ENCODE assay signal across 1 cellular context in the genomic region with DNA sequence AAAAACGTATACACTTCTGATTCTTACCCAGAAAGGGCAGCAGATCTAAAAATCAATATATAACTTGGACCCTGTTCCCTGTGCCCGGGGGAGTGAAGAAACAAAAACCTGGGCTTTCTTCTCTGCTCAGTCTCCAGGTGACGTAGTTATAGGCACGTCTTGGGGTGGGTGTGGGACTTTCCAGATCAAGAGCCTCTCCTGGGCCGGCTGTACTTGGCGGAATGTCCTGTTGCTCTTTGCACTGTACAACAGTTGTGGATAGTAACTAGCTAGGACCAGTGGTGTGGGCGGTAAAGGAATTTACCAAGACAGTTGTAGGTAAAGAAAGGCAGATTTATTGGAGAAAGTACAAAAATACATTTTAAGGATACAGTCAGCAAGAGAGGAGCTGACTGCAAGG.
TF ChIP-seq lines count a peak whose summit lies in the region.

No MANE protein-coding gene starts in this region.

TF ChIP-seq in GM23338, 12 proteins besides CTCF, POLR2A, EP300 and RAD21 (continued from another document):
- TF ChIP-seq, protein P1, sequence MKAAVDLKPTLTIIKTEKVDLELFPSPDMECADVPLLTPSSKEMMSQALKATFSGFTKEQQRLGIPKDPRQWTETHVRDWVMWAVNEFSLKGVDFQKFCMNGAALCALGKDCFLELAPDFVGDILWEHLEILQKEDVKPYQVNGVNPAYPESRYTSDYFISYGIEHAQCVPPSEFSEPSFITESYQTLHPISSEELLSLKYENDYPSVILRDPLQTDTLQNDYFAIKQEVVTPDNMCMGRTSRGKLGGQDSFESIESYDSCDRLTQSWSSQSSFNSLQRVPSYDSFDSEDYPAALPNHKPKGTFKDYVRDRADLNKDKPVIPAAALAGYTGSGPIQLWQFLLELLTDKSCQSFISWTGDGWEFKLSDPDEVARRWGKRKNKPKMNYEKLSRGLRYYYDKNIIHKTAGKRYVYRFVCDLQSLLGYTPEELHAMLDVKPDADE (IDR thresholded peaks at IDR 0.05), result no peak
- TF ChIP-seq CREB1 (CRISPR knock-in tag; IDR thresholded peaks at IDR 0.05; ENCODE audit: low read depth) (no peak), ZNF114 (CRISPR knock-in tag; IDR thresholded peaks at IDR 0.05) (no peak)
- TF ChIP-seq, protein P2, sequence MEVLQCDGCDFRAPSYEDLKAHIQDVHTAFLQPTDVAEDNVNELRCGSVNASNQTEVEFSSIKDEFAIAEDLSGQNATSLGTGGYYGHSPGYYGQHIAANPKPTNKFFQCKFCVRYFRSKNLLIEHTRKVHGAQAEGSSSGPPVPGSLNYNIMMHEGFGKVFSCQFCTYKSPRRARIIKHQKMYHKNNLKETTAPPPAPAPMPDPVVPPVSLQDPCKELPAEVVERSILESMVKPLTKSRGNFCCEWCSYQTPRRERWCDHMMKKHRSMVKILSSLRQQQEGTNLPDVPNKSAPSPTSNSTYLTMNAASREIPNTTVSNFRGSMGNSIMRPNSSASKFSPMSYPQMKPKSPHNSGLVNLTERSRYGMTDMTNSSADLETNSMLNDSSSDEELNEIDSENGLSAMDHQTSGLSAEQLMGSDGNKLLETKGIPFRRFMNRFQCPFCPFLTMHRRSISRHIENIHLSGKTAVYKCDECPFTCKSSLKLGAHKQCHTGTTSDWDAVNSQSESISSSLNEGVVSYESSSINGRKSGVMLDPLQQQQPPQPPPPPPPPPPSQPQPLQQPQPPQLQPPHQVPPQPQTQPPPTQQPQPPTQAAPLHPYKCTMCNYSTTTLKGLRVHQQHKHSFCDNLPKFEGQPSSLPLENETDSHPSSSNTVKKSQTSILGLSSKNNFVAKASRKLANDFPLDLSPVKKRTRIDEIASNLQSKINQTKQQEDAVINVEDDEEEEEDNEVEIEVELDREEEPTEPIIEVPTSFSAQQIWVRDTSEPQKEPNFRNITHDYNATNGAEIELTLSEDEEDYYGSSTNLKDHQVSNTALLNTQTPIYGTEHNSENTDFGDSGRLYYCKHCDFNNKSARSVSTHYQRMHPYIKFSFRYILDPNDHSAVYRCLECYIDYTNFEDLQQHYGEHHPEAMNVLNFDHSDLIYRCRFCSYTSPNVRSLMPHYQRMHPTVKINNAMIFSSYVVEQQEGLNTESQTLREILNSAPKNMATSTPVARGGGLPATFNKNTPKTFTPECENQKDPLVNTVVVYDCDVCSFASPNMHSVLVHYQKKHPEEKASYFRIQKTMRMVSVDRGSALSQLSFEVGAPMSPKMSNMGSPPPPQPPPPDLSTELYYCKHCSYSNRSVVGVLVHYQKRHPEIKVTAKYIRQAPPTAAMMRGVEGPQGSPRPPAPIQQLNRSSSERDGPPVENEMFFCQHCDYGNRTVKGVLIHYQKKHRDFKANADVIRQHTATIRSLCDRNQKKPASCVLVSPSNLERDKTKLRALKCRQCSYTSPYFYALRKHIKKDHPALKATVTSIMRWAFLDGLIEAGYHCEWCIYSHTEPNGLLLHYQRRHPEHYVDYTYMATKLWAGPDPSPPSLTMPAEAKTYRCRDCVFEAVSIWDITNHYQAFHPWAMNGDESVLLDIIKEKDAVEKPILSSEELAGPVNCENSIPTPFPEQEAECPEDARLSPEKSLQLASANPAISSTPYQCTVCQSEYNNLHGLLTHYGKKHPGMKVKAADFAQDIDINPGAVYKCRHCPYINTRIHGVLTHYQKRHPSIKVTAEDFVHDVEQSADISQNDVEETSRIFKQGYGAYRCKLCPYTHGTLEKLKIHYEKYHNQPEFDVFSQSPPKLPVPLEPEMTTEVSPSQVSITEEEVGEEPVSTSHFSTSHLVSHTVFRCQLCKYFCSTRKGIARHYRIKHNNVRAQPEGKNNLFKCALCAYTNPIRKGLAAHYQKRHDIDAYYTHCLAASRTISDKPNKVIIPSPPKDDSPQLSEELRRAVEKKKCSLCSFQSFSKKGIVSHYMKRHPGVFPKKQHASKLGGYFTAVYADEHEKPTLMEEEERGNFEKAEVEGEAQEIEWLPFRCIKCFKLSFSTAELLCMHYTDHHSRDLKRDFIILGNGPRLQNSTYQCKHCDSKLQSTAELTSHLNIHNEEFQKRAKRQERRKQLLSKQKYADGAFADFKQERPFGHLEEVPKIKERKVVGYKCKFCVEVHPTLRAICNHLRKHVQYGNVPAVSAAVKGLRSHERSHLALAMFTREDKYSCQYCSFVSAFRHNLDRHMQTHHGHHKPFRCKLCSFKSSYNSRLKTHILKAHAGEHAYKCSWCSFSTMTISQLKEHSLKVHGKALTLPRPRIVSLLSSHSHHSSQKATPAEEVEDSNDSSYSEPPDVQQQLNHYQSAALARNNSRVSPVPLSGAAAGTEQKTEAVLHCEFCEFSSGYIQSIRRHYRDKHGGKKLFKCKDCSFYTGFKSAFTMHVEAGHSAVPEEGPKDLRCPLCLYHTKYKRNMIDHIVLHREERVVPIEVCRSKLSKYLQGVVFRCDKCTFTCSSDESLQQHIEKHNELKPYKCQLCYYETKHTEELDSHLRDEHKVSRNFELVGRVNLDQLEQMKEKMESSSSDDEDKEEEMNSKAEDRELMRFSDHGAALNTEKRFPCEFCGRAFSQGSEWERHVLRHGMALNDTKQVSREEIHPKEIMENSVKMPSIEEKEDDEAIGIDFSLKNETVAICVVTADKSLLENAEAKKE (CRISPR knock-in tag; IDR thresholded peaks at IDR 0.05), result no peak
TF ChIP-seq in GM23338: peak in this region for 0.
